In genomic region chr9:14441976-14442651, GRCh38 we compare ENCODE assay signal across 10 cellular contexts.
DNase-seq lines count a peak whose midpoint lies in the region; ATAC-seq and TF ChIP-seq lines count a peak whose summit lies in the region.
"Had no signal": no experiment of that assay in that cellular context is flagged by ENCODE, and none has a peak within 500 bp of the region (broad histone marks: within the 10 kb centered on the region; RNA-seq: fewer than 3 reads in every experiment).

No MANE protein-coding gene starts in this region.

- H3K4me1 Mint-ChIP-seq in chondrocyte (ENCODE audit: low read depth) (peaks cover 9% of the 10 kb centered on the region), type B pancreatic cell (ENCODE audit: unreplicated experiment) (peaks cover 16% of the 10 kb centered on the region)
- H3K4me1 Mint-ChIP-seq: naive thymus-derived CD8-positive, alpha-beta T cell had no signal

- DNase-seq in SIG-M5 treated with dmso at 0.1 percent for 504 hours (lab: John Stamatoyannopoulos, UW; ENCODE audit: unreplicated experiment) (peak; percentile 24), SIG-M5 (lab: John Stamatoyannopoulos, UW) (no peak), NAMALWA (ENCODE audit: low spot score) (peak; percentile 65), chondrocyte (ENCODE audit: low spot score) (no peak), type B pancreatic cell (ENCODE audit: extremely low spot score, unreplicated experiment) (no peak)
- no peak for DNase-seq in activated naive CD4-positive, alpha-beta T cell treated with anti-CD3 and anti-CD28 coated beads, Interleukin-2, amount 50 U/mL, for 16 hours
- no peak for DNase-seq in stimulated activated CD4-positive, alpha-beta T cell treated with anti-CD3 and anti-CD28 coated beads, Interleukin-1b, Interleukin-23, amount 100 ng/mL, for 48 hours
- DNase-seq: gastrocnemius medialis; naive thymus-derived CD8-positive, alpha-beta T cell had no signal

- H3K9me3 Mint-ChIP-seq in chondrocyte (ENCODE audit: low read depth) = peaks cover 5% of the 10 kb centered on the region
- peaks cover 3% of the 10 kb centered on the region for H3K9me3 Mint-ChIP-seq in type B pancreatic cell

- TF ChIP-seq CTCF in chondrocyte (IDR thresholded peaks at IDR 0.05) (peak; percentile 67), type B pancreatic cell (conservative IDR thresholded peaks at IDR 0.05) (peak; percentile 66)

- H3K4me3 Mint-ChIP-seq in chondrocyte (ENCODE audit: unreplicated experiment) = no peak overlapping the region
- H3K4me3 Mint-ChIP-seq in type B pancreatic cell = no peak overlapping the region
- H3K4me3 Mint-ChIP-seq: naive thymus-derived CD8-positive, alpha-beta T cell had no signal

- H3K36me3 Mint-ChIP-seq in chondrocyte (ENCODE audit: low read depth) (no peaks in the 10 kb centered on the region), type B pancreatic cell (no peaks in the 10 kb centered on the region)
- H3K36me3 Mint-ChIP-seq: naive thymus-derived CD8-positive, alpha-beta T cell had no signal

- H3K27me3 Mint-ChIP-seq in chondrocyte (ENCODE audit: low read depth) (no peaks in the 10 kb centered on the region), type B pancreatic cell (peaks cover 4% of the 10 kb centered on the region)

- no peak overlapping the region for H3K27ac Mint-ChIP-seq in chondrocyte (ENCODE audit: unreplicated experiment)
- H3K27ac Mint-ChIP-seq in type B pancreatic cell = no peak overlapping the region
- H3K27ac Mint-ChIP-seq: naive thymus-derived CD8-positive, alpha-beta T cell had no signal

- no peak for ATAC-seq in HG03521 (IDR thresholded peaks at IDR 0.05; ENCODE audit: unreplicated experiment)
- ATAC-seq: gastrocnemius medialis; naive thymus-derived CD8-positive, alpha-beta T cell had no signal

Comparison
In these comparisons a context has a peak if more than half of its experiments do, and no peak if none do; other contexts are left out.
1. DNase-seq: peak in SIG-M5 treated with dmso at 0.1 percent for 504 hours (single experiment) and NAMALWA (single experiment); none in SIG-M5 (single experiment), chondrocyte (single experiment), type B pancreatic cell (single experiment), activated naive CD4-positive, alpha-beta T cell treated with anti-CD3 and anti-CD28 coated beads, Interleukin-2, amount 50 U/mL, for 16 hours (single experiment) and stimulated activated CD4-positive, alpha-beta T cell treated with anti-CD3 and anti-CD28 coated beads, Interleukin-1b, Interleukin-23, amount 100 ng/mL, for 48 hours (single experiment).